In genomic region chr22:38303974-38304373, GRCh38 we compare ENCODE assay signal across 14 cellular contexts. TPM values are rescaled to one million over a fixed set of nuclear protein-coding genes. Genes with fewer than 3 reads are reported as not detected.
A peak's percentile ranks its signal among the peaks of the same experiment; 100 is the strongest.
DNase-seq lines count a peak whose midpoint lies in the region; ATAC-seq and TF ChIP-seq lines count a peak whose summit lies in the region.
"Had no signal": no experiment of that assay in that cellular context is flagged by ENCODE, and none has a peak within 500 bp of the region (broad histone marks: within the 10 kb centered on the region; RNA-seq: fewer than 3 reads in every experiment).

No MANE protein-coding gene starts in this region.

- H3K27ac ChIP-seq in PC-9: peak overlapping the region; percentile 86; the same call in 1 of the 2 replicates
- peak overlapping the region; percentile 37 to 84 for H3K27ac ChIP-seq in breast epithelium
- H3K27ac ChIP-seq in lung (ENCODE audit: low read depth in 1 of 2, low read length in 1 of 2): peak overlapping the region; percentile 12 to 19
- H3K27ac ChIP-seq in temporal lobe (ENCODE audit: low read depth, low read length): peak overlapping the region; percentile 2

- H3K27ac Mint-ChIP-seq in stimulated activated naive CD8-positive, alpha-beta T cell treated with anti-CD3 and anti-CD28 coated beads, Interleukin-15, amount 100 ng/mL, for 72 hours: peak overlapping the region in 1 of 2 donors; percentile 79
- H3K27ac Mint-ChIP-seq: activated B cell treated with CpG ODN at 0.5 μM for 24 hours had no signal

- 78 to 79% methylated on average over 5 of the region's 5 CpGs for WGBS in lung, 2 donors

- H3K4me3 ChIP-seq in PC-9: no peak overlapping the region
- peak overlapping the region in 1 of 3 donors; percentile 8 for H3K4me3 ChIP-seq in breast epithelium
- no peak overlapping the region for H3K4me3 ChIP-seq in lung

- peaks cover 82% of the 10 kb centered on the region for H3F3A ChIP-seq in PC-9 (ENCODE audit: insufficient read depth, low read depth)

- H4K20me1 ChIP-seq in PC-9 (ENCODE audit: insufficient read depth): peaks cover 24% of the 10 kb centered on the region

- 0 out of 2 replicates have a peak overlapping the region, but pooled peaks have one; percentile 0 for H3K4me2 ChIP-seq in PC-9
- H3K4me2 ChIP-seq: SK-N-SH had no signal

- TF ChIP-seq POLR2A in breast epithelium (IDR thresholded peaks at IDR 0.05): no peak

- POLR2A ChIA-PET in PC-9 (lab: Charles Lee; ENCODE audit: unreplicated experiment): no interaction called here

- peaks cover 43% of the 10 kb centered on the region for H3K4me1 Mint-ChIP-seq in stimulated activated naive CD8-positive, alpha-beta T cell treated with anti-CD3 and anti-CD28 coated beads, Interleukin-15, amount 100 ng/mL, for 72 hours

- DNase-seq in PC-9 (no peak), breast epithelium (ENCODE audit: low spot score in 2 of 2) (no peak), lung (ENCODE audit: low spot score) (no peak)
- no peak for DNase-seq in stimulated activated naive CD8-positive, alpha-beta T cell treated with anti-CD3 and anti-CD28 coated beads, Interleukin-15, amount 100 ng/mL, for 72 hours
- DNase-seq: activated B cell treated with CpG ODN at 0.5 μM for 24 hours; effector CD8-positive, alpha-beta T cell; Kasumi-1; NCI-H2107; SK-N-SH; stimulated activated CD4-positive, alpha-beta T cell treated with anti-CD3 and anti-CD28 coated beads, Interleukin-2, amount 100 ng/mL, for 48 hours; stimulated activated naive CD8-positive, alpha-beta T cell treated with anti-CD3 and anti-CD28 coated beads, Interleukin-15, Interleukin-2, amounts not matched to agents 100 U/mL and 50 U/mL, for 24 hours had no signal

- H3K36me3 ChIP-seq in PC-9 (ENCODE audit: low read depth): peaks cover 68% of the 10 kb centered on the region
- peaks cover 3% of the 10 kb centered on the region for H3K36me3 ChIP-seq in breast epithelium
- peaks cover 9 to 43% of the 10 kb centered on the region in 2 donors for H3K36me3 ChIP-seq in lung (ENCODE audit: control insufficient read depth in 2 of 2, insufficient read depth in 2 of 2, low read length in 2 of 2)

- ATAC-seq in lung (ENCODE audit: insufficient read depth, low FRiP score) (no peak), GM18909 (IDR thresholded peaks at IDR 0.05; ENCODE audit: poor library complexity, unreplicated experiment) (no peak), GM18502 (IDR thresholded peaks at IDR 0.05; ENCODE audit: poor library complexity, unreplicated experiment) (no peak)
- ATAC-seq in stimulated activated naive CD8-positive, alpha-beta T cell treated with anti-CD3 and anti-CD28 coated beads, Interleukin-15, amount 100 ng/mL, for 72 hours: no peak
- ATAC-seq: stimulated activated naive CD8-positive, alpha-beta T cell treated with anti-CD3 and anti-CD28 coated beads, Interleukin-15, Interleukin-2, amounts not matched to agents 100 U/mL and 50 U/mL, for 24 hours had no signal

- H3K4me3 Mint-ChIP-seq in stimulated activated naive CD8-positive, alpha-beta T cell treated with anti-CD3 and anti-CD28 coated beads, Interleukin-15, amount 100 ng/mL, for 72 hours: no peak overlapping the region
- H3K4me3 Mint-ChIP-seq: activated B cell treated with CpG ODN at 0.5 μM for 24 hours had no signal

- CTCF ChIA-PET in PC-9 (lab: Charles Lee): no interaction called here

- no TSS peak for BruUV-seq in PC-9 (replicated peaks; lab: Mats Ljungman, UMichigan)

- intact Hi-C loops in PC-9 (cut with micrococcal nuclease; ENCODE audit: unreplicated experiment): no loop called here
- intact Hi-C loops in breast epithelium (cut with DNase I; ENCODE audit: low total_unique reads): no loop called here

- peaks cover 85% of the 10 kb centered on the region for H3K79me2 ChIP-seq in PC-9 (ENCODE audit: low read depth)

- TF ChIP-seq CTCF in PC-9 (conservative IDR thresholded peaks at IDR 0.05): no peak
- no peak for TF ChIP-seq CTCF in breast epithelium (IDR thresholded peaks at IDR 0.05)
- no peak for TF ChIP-seq CTCF in lung (IDR thresholded peaks at IDR 0.05; ENCODE audit: control extremely low read depth, extremely low read depth)

- no peaks in the 10 kb centered on the region for H3K27me3 Mint-ChIP-seq in stimulated activated naive CD8-positive, alpha-beta T cell treated with anti-CD3 and anti-CD28 coated beads, Interleukin-15, amount 100 ng/mL, for 72 hours
- H3K27me3 Mint-ChIP-seq: activated B cell treated with CpG ODN at 0.5 μM for 24 hours had no signal

- H3K9me3 ChIP-seq in PC-9 (ENCODE audit: insufficient read depth, low read depth) (no peaks in the 10 kb centered on the region), breast epithelium (no peaks in the 10 kb centered on the region), lung (ENCODE audit: control insufficient read depth in 2 of 2, insufficient read depth in 1 of 2, low read length in 1 of 2) (no peaks in the 10 kb centered on the region)
- H3K9me3 ChIP-seq: SK-N-SH had no signal

- H3K9me2 ChIP-seq in PC-9 (ENCODE audit: insufficient read depth): no peaks in the 10 kb centered on the region
- H3K9me2 ChIP-seq: SK-N-SH had no signal

- peaks cover 81% of the 10 kb centered on the region for H3K4me1 ChIP-seq in PC-9 (replicated peaks; ENCODE audit: insufficient read depth)
- H3K4me1 ChIP-seq in breast epithelium: peaks cover 9 to 32% of the 10 kb centered on the region in 2 donors
- H3K4me1 ChIP-seq in lung (ENCODE audit: control insufficient read depth in 2 of 2, insufficient read depth in 2 of 2, low read length in 2 of 2): peaks cover 21 to 22% of the 10 kb centered on the region in 2 donors

- no peaks in the 10 kb centered on the region for H3K9me3 Mint-ChIP-seq in stimulated activated naive CD8-positive, alpha-beta T cell treated with anti-CD3 and anti-CD28 coated beads, Interleukin-15, amount 100 ng/mL, for 72 hours
- H3K9me3 Mint-ChIP-seq: activated B cell treated with CpG ODN at 0.5 μM for 24 hours had no signal

- no peak overlapping the region for H2AFZ ChIP-seq in PC-9

- H3K27me3 ChIP-seq in PC-9 (ENCODE audit: insufficient read depth, low read depth) (no peaks in the 10 kb centered on the region), breast epithelium (no peaks in the 10 kb centered on the region), lung (ENCODE audit: control insufficient read depth, insufficient read depth) (no peaks in the 10 kb centered on the region)

RNA-seq across cellular contexts. Expression of gene CSNK1E, which starts 13.3 kb away (rescaled TPM):
- 331 and 348 TPM in 2 replicates for total RNA-seq in PC-9 (2021)
- total RNA-seq in breast epithelium: 100 to 1,000 TPM in 2 of 3 donors, 10 to 100 TPM in 1; 83.0 to 147 (median 117) TPM
- total RNA-seq in lung: 100 to 1,000 TPM; 118 to 121 TPM
- polyA plus RNA-seq in lung: 100 to 1,000 TPM in 1 of 2 donors, 10 to 100 TPM in 1; 87.2 to 106 TPM
- total RNA-seq in temporal lobe: 134 TPM

RNA-seq across cellular contexts. Expression of gene TMEM184B, which starts 31.2 kb away (rescaled TPM):
- total RNA-seq in PC-9 (2021) (185 and 192 TPM in 2 replicates), breast epithelium (10 to 100 TPM; 30.6 to 49.5 (median 42.4) TPM), lung (10 to 100 TPM; 39.9 to 82.4 TPM), temporal lobe (9.3 TPM)
- 10 to 100 TPM; 26.3 to 39.9 TPM for polyA plus RNA-seq in lung

Comparison
In these comparisons a context has a peak if more than half of its experiments do, and no peak if none do; other contexts are left out.
1. H3K27ac ChIP-seq: peak in every context shown above with its lines; median percentile 86 in PC-9; 60 in breast epithelium; 16 in lung; 2 in temporal lobe.